In the genomic region with DNA sequence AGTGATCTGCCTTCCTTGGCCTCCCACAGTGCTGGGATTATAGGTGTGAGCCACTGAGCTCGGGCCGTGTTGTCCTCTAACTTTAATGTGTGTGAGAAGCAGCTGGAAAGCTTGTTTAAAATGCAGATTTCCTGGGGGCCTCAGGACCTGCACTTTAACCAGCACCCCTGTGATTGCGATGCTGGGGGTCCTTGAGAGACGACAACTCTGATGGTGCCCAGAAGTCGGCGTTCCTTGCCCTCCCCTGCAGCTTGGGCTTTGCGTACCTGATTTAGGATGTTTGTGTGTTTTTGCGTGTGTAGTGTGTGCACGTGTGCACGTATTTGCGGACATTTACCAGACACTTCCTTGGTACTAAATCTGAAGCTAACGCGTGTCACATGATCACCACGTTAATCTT, we compare ENCODE assay signal across 14 cellular contexts.
"Had no signal": no experiment of that assay in that cellular context is flagged by ENCODE, and none has a peak within 500 bp of the region (broad histone marks: within the 10 kb centered on the region; RNA-seq: fewer than 3 reads in every experiment).

No MANE protein-coding gene starts in this region.

- H3K4me3 Mint-ChIP-seq: activated CD4-positive, alpha-beta memory T cell treated with anti-CD3 and anti-CD28 coated beads for 36 hours; T-helper 2 cell treated with Interferon-gamma antibody and Interleukin-4, amounts not matched to agents 5 μg/mL and 100 μg/mL, for 36 hours had no signal

- H3K27me3 ChIP-seq: dorsolateral prefrontal cortex, ovary had no signal

- H3K9me3 ChIP-seq: lower lobe of right lung, ovary had no signal

- H3K9me3 Mint-ChIP-seq: activated CD4-positive, alpha-beta memory T cell treated with anti-CD3 and anti-CD28 coated beads for 36 hours; activated naive CD8-positive, alpha-beta T cell treated with anti-CD3 and anti-CD28 coated beads, Interleukin-2, amount 10 ng/mL, durations not matched to agents 7 days and 5 days; naive thymus-derived CD8-positive, alpha-beta T cell; T-helper 2 cell treated with Interferon-gamma antibody and Interleukin-4, amounts not matched to agents 5 μg/mL and 100 μg/mL, for 36 hours had no signal

- H3K4me3 ChIP-seq: dorsolateral prefrontal cortex, lower lobe of right lung, ovary had no signal

- H3K27ac Mint-ChIP-seq: activated CD4-positive, alpha-beta memory T cell treated with anti-CD3 and anti-CD28 coated beads for 36 hours; T-helper 2 cell treated with Interferon-gamma antibody and Interleukin-4, amounts not matched to agents 5 μg/mL and 100 μg/mL, for 36 hours had no signal

- H3K27ac ChIP-seq: ovary had no signal

- H3K27me3 Mint-ChIP-seq: activated CD4-positive, alpha-beta memory T cell treated with anti-CD3 and anti-CD28 coated beads for 36 hours; naive thymus-derived CD8-positive, alpha-beta T cell; type B pancreatic cell had no signal

- DNase-seq: activated CD4-positive, alpha-beta memory T cell treated with anti-CD3 and anti-CD28 coated beads for 36 hours; activated naive CD8-positive, alpha-beta T cell treated with anti-CD3 and anti-CD28 coated beads, Interleukin-2, amount 10 ng/mL, durations not matched to agents 7 days and 5 days; anterior cingulate cortex; dorsolateral prefrontal cortex; left cardiac atrium; lower lobe of right lung; naive thymus-derived CD8-positive, alpha-beta T cell; ovary; stimulated activated CD4-positive, alpha-beta T cell treated with anti-CD3 and anti-CD28 coated beads, Interleukin-4, amount 100 ng/mL, for 1 hour; stimulated activated CD8-positive, alpha-beta memory T cell treated with anti-CD3 and anti-CD28 coated beads, Interleukin-4, amount 100 ng/mL, for 48 hours; SW 1271 had no signal

- H3K36me3 ChIP-seq: ovary had no signal

- ATAC-seq: esophagus mucosa; left cardiac atrium; lower lobe of right lung; naive thymus-derived CD8-positive, alpha-beta T cell had no signal
